In the genomic region with DNA sequence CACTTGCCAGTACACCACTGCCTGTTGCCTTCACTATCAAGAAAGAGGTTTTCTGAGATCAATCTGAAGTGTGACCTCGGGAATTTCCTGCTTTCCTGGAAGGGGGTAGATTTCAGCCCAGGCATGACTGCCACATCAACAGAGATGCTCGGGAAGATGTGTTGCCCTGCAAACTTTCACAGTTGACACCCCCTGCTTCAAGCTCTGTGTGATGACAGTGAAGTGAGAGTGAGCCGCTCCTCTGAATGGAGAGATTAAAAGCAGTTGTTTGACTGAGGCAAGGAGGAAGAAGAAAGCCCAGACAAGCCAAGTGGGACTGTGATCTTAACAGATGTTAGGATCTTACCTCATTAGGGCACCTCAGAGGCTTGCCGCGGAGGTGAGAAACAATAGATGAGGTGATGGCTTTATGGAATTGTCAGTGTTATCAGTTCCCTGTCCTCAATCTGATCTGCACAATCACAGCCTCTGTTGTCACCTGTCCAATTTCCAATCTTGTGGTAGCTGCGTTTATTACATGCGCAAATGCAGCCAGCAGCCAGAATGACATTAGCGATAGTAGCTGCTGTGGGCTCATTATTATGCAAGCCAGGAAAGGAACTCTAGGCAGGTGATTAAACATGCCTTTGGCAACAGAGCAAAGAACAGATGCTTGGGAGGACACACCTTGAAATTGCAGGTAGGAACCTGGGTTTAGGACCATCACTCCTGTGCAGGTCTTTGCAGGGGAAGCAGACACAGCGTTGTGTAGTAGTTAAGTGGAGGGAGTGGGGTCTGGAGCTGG, we compare ENCODE assay signal across 12 cellular contexts.
DNase-seq lines count a peak whose midpoint lies in the region; FAIRE-seq and TF ChIP-seq lines count a peak whose summit lies in the region.
"Had no signal": no experiment of that assay in that cellular context is flagged by ENCODE, and none has a peak within 500 bp of the region (broad histone marks: within the 10 kb centered on the region; RNA-seq: fewer than 3 reads in every experiment).

No MANE protein-coding gene starts in this region.

- CTCF ChIA-PET in mammary epithelial cell (lab: Charles Lee; ENCODE audit: low non-redundant PET) = no interaction called here

- H3K27ac ChIP-seq in mammary epithelial cell (ENCODE audit: insufficient read depth, low read depth, low read length) (no peak overlapping the region), breast epithelium (no peak overlapping the region), esophagus (ENCODE audit: low read depth in 2 of 2, low read length in 1 of 2) (peak overlapping the region; percentile 81 to 94)

- dilution Hi-C loops in mammary epithelial cell (cut with HindIII; ENCODE audit: low sequenced_read_pairs) = no loop called here

- TF ChIP-seq POLR2A in breast epithelium (IDR thresholded peaks at IDR 0.05) = no peak

- H3K27me3 ChIP-seq in mammary epithelial cell (ENCODE audit: insufficient read depth, low read length) = no peaks in the 10 kb centered on the region
- no peaks in the 10 kb centered on the region for H3K27me3 ChIP-seq in breast epithelium
- no peaks in the 10 kb centered on the region for H3K27me3 ChIP-seq in esophagus (ENCODE audit: control insufficient read depth in 1 of 2, insufficient read depth in 2 of 2, low read length in 2 of 2)

- H2AFZ ChIP-seq in mammary epithelial cell (ENCODE audit: low read depth, low read length) = no peak overlapping the region

- H3K9me3 ChIP-seq in mammary epithelial cell (replicated peaks; ENCODE audit: insufficient read depth, low read length) (no peaks in the 10 kb centered on the region), breast epithelium (no peaks in the 10 kb centered on the region), esophagus (ENCODE audit: control insufficient read depth in 2 of 2, insufficient read depth in 1 of 2, low read depth in 1 of 2, low read length in 1 of 2) (no peaks in the 10 kb centered on the region)

- TF ChIP-seq CTCF in mammary epithelial cell (conservative IDR thresholded peaks at IDR 0.05 in 1 of 2, IDR thresholded peaks at IDR 0.05 in 1 of 2; ENCODE audit: extremely low read depth in 1 of 2, insufficient read depth in 1 of 2, low read depth in 1 of 2, low read length in 2 of 2) (no peak), breast epithelium (IDR thresholded peaks at IDR 0.05) (no peak)

- in situ Hi-C loops in mammary epithelial cell (cut with MboI; ENCODE audit: low sequenced_read_pairs in 2 of 2) = no loop called here

- H3K4me1 ChIP-seq in mammary epithelial cell (ENCODE audit: insufficient read depth, low read length) (peaks cover 5% of the 10 kb centered on the region), breast epithelium (no peaks in the 10 kb centered on the region), esophagus (ENCODE audit: control insufficient read depth in 2 of 2, insufficient read depth in 2 of 2, low read length in 1 of 2) (peaks cover 2 to 10% of the 10 kb centered on the region in 2 donors)

- FAIRE-seq in frontal cortex (lab: Jason Lieb, UNC) = no peak

- H3K79me2 ChIP-seq in mammary epithelial cell (ENCODE audit: insufficient read depth, low read length) = no peaks in the 10 kb centered on the region

- intact Hi-C loops in mammary epithelial cell (cut with micrococcal nuclease) = no loop called here
- intact Hi-C loops in breast epithelium (cut with DNase I; ENCODE audit: low total_unique reads) = no loop called here

- no peak overlapping the region for H3K9ac ChIP-seq in mammary epithelial cell (ENCODE audit: insufficient read depth, low read length)

- H3K36me3 ChIP-seq in mammary epithelial cell (ENCODE audit: insufficient read depth, low read length) = no peaks in the 10 kb centered on the region
- H3K36me3 ChIP-seq in breast epithelium = no peaks in the 10 kb centered on the region
- H3K36me3 ChIP-seq in esophagus (ENCODE audit: control insufficient read depth in 2 of 2, insufficient read depth in 2 of 2, low read length in 1 of 2) = no peaks in the 10 kb centered on the region

- BruUV-seq in mammary epithelial cell (replicated peaks; lab: Mats Ljungman, UMichigan) = no TSS peak

- 60% methylated on average over 9 of the region's 9 CpGs for WGBS in mammary epithelial cell (ENCODE audit: low coverage, missing lambda C conversion rate)
- WGBS in esophagus, 2 donors = 23 to 29% methylated on average over 9 of the region's 9 CpGs

- DNase-seq in mammary epithelial cell = peak; percentile 45
- no peak for DNase-seq in breast epithelium (ENCODE audit: low spot score in 2 of 2)
- DNase-seq in NCI-H526 (lab: John Stamatoyannopoulos, UW) = peak; percentile 23 to 70
- DNase-seq in mesenteric fat pad (ENCODE audit: low spot score) = no peak
- no peak for DNase-seq in frontal cortex (ENCODE audit: low spot score in 2 of 2)
- no peak for DNase-seq in DMS53 (lab: John Stamatoyannopoulos, UW)
- DNase-seq in OCI-M1 (lab: John Stamatoyannopoulos, UW) = no peak
- DNase-seq: activated B cell treated with CpG ODN at 0.5 μM for 24 hours; CD4-positive, alpha-beta T cell; Right ventricle myocardium superior; stimulated activated CD4-positive, alpha-beta T cell treated with anti-CD3 and anti-CD28 coated beads, Interleukin-15, amount 100 ng/mL, for 24 hours had no signal

- H3K4me2 ChIP-seq in mammary epithelial cell (ENCODE audit: insufficient read depth, low read depth, low read length) = no peak overlapping the region

- no peaks in the 10 kb centered on the region for H4K20me1 ChIP-seq in mammary epithelial cell (ENCODE audit: insufficient read depth, low read length)

- H3K4me3 ChIP-seq in mammary epithelial cell (replicated peaks in 1 of 3; ENCODE audit: insufficient read depth in 1 of 3, low read depth in 2 of 3, low read length in 3 of 3) (no peak overlapping the region), breast epithelium (no peak overlapping the region), esophagus (ENCODE audit: low read depth in 1 of 2, low read length in 2 of 2) (no peak overlapping the region)

Comparison
In these comparisons a context has a peak if more than half of its experiments do, and no peak if none do; other contexts are left out.
1. DNase-seq: peak in mammary epithelial cell (single experiment) and NCI-H526 (2 of 2); none in breast epithelium (0 of 2), mesenteric fat pad (single experiment), frontal cortex (0 of 2), DMS53 (single experiment) and OCI-M1 (single experiment).
2. H3K27ac ChIP-seq: peak in esophagus (2 of 2); none in mammary epithelial cell (single experiment) and breast epithelium (0 of 2).